8 cellular contexts compared by ENCODE assay signal in genomic region chr6:151325075-151326050, GRCh38.
DNase-seq lines count a peak whose midpoint lies in the region; ATAC-seq and TF ChIP-seq lines count a peak whose summit lies in the region.

No MANE protein-coding gene starts in this region.

- no peak for TF ChIP-seq CTCF in osteoblast (IDR thresholded peaks at IDR 0.05; ENCODE audit: extremely low read depth, low read depth, low read length)

- intact Hi-C loops in activated naive CD4-positive, alpha-beta T cell treated with anti-CD3 and anti-CD28 coated beads for 36 hours (cut with micrococcal nuclease): loop anchor here (2.0 kb wide), 3 partner anchors 41 to 907 kb away; no protein-coding TSS in a partner anchor

- CTCF ChIA-PET in activated naive CD4-positive, alpha-beta T cell treated with anti-CD3 and anti-CD28 coated beads for 36 hours (lab: Charles Lee): interaction anchor here (0.6 to 7.1 kb wide), 38 partner anchors 9 to 690 kb away, joined by 3 to 98 read pairs (median 4); partner anchors contain the start of gene AKAP12

- no peak for ATAC-seq in GM18909 (IDR thresholded peaks at IDR 0.05; ENCODE audit: poor library complexity, unreplicated experiment)
- ATAC-seq in HG02642 (IDR thresholded peaks at IDR 0.05; ENCODE audit: poor library complexity, unreplicated experiment): no peak
- no peak for ATAC-seq in GM19452 (IDR thresholded peaks at IDR 0.05; ENCODE audit: unreplicated experiment)

- H3K36me3 ChIP-seq in osteoblast (ENCODE audit: insufficient read depth, low read length): no peaks in the 10 kb centered on the region

- peaks cover 2% of the 10 kb centered on the region for H4K20me1 ChIP-seq in osteoblast (ENCODE audit: insufficient read depth, low read length)

- peak overlapping the region; percentile 64 for H3K4me3 Mint-ChIP-seq in activated naive CD4-positive, alpha-beta T cell treated with anti-CD3 and anti-CD28 coated beads for 36 hours

- H3K36me3 Mint-ChIP-seq in activated naive CD4-positive, alpha-beta T cell treated with anti-CD3 and anti-CD28 coated beads for 36 hours (ENCODE audit: low read depth): no peaks in the 10 kb centered on the region

- H3K27ac Mint-ChIP-seq in activated naive CD4-positive, alpha-beta T cell treated with anti-CD3 and anti-CD28 coated beads for 36 hours: no peak overlapping the region

- no peaks in the 10 kb centered on the region for H3K9me3 Mint-ChIP-seq in activated naive CD4-positive, alpha-beta T cell treated with anti-CD3 and anti-CD28 coated beads for 36 hours

- no peaks in the 10 kb centered on the region for H3K9me3 ChIP-seq in osteoblast (ENCODE audit: low read depth, low read length)

- H2AFZ ChIP-seq in osteoblast (ENCODE audit: low read length): peak overlapping the region; percentile 93

- H3K27me3 Mint-ChIP-seq in activated naive CD4-positive, alpha-beta T cell treated with anti-CD3 and anti-CD28 coated beads for 36 hours (ENCODE audit: low read depth): peaks cover 47% of the 10 kb centered on the region

- H3K27ac ChIP-seq in osteoblast (ENCODE audit: low read depth, low read length): peak overlapping the region; percentile 80

- H3K4me1 Mint-ChIP-seq in activated naive CD4-positive, alpha-beta T cell treated with anti-CD3 and anti-CD28 coated beads for 36 hours (ENCODE audit: low read depth): peaks cover 18% of the 10 kb centered on the region

- DNase-seq in GM04504 (ENCODE audit: low read depth) (peak; percentile 24), NCI-H2171 treated with DMSO at 0.1 percent for 48 hours (lab: John Stamatoyannopoulos, UW) (peak; percentile 78), globus pallidus (ENCODE audit: low spot score) (peak; percentile 26), osteoblast (ENCODE audit: insufficient read length, low spot score, missing footprints) (peak; percentile 89)
- DNase-seq in activated naive CD4-positive, alpha-beta T cell treated with anti-CD3 and anti-CD28 coated beads for 36 hours: peak; percentile 36

- peak overlapping the region; percentile 93 for H3K4me2 ChIP-seq in osteoblast (ENCODE audit: insufficient read depth, low read length)

- peaks cover 21% of the 10 kb centered on the region for H3K79me2 ChIP-seq in osteoblast (ENCODE audit: insufficient read depth, low read length)

- H3K27me3 ChIP-seq in osteoblast (ENCODE audit: insufficient read depth, low read length): no peaks in the 10 kb centered on the region

- H3K4me1 ChIP-seq in osteoblast (ENCODE audit: insufficient read depth, low read length): peaks cover 16% of the 10 kb centered on the region

- peak overlapping the region; percentile 86 for H3K4me3 ChIP-seq in osteoblast (ENCODE audit: insufficient read depth, low read length)

Comparison
In these comparisons a context has a peak if more than half of its experiments do, and no peak if none do; other contexts are left out.
1. DNase-seq: peak in every context shown above with its lines; median percentile 89 in osteoblast; 78 in NCI-H2171 treated with DMSO at 0.1 percent for 48 hours; 36 in activated naive CD4-positive, alpha-beta T cell treated with anti-CD3 and anti-CD28 coated beads for 36 hours; 26 in globus pallidus; 24 in GM04504.